8 cellular contexts compared by ENCODE assay signal in the genomic region with DNA sequence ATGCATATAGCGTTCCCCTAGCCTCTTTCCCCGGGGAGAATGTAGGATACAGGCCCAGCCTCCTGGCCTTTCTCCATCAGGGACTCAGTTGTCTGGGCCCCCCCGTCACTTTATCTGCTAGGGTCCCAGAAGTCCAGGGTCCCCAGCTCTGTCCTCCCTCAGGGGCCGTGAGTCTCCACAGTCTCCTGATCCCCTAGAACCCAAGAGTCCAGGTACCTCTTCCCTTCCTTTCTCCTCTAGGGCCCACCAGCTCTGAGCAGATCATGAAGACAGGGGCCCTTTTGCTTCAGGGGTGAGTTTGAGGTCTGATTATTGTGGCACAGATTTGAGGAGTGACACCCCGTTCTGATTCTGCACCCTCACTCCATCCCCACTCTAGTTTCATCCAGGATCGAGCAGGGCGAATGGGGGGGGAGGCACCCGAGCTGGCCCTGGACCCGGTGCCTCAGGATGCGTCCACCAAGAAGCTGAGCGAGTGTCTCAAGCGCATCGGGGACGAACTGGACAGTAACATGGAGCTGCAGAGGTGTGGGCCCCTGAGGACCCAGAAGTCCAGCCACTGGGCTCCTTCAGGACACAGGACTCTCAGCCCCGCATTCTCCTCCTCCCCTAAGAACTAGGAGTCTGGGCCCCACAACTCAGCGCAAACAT. TPM values are rescaled to one million over a fixed set of nuclear protein-coding genes. Genes with fewer than 3 reads are reported as not detected.
DNase-seq lines count a peak whose midpoint lies in the region; ATAC-seq and TF ChIP-seq lines count a peak whose summit lies in the region.

No MANE protein-coding gene starts in this region.

- H3K36me3 Mint-ChIP-seq in chondrocyte (ENCODE audit: low read depth), result peaks cover 7% of the 10 kb centered on the region
- peaks cover 0 to 7% of the 10 kb centered on the region in 2 donors for H3K36me3 Mint-ChIP-seq in naive B cell

- POLR2A ChIA-PET in AG04449 (lab: Yijun Ruan, JAX), result interaction anchor here (0.9 to 2.1 kb wide), 4 partner anchors 9 to 83 kb away, joined by 3 to 18 read pairs (median 9); partner anchors contain the start of genes FTL and PPP1R15A

- H3K4me3 Mint-ChIP-seq in chondrocyte (ENCODE audit: unreplicated experiment) (peak overlapping the region; percentile 85), naive B cell (peak overlapping the region; percentile 86 to 95 (median 92))

- H3K4me1 Mint-ChIP-seq in chondrocyte (ENCODE audit: low read depth), result peaks cover 21% of the 10 kb centered on the region
- H3K4me1 Mint-ChIP-seq in naive B cell, result peaks cover 23 to 35% (median 32%) of the 10 kb centered on the region in 3 donors

- DNase-seq in AG04449 (ENCODE audit: low read depth, low spot score) (no peak), chondrocyte (ENCODE audit: low spot score) (no peak), naive B cell (no peak), CD1c-positive myeloid dendritic cell (ENCODE audit: extremely low spot score) (no peak), HuH-7.5 (ENCODE audit: low spot score) (no peak), AG08395 (ENCODE audit: low spot score) (no peak)

- H3K27me3 Mint-ChIP-seq in chondrocyte (ENCODE audit: low read depth) (no peaks in the 10 kb centered on the region), naive B cell (no peaks in the 10 kb centered on the region)

- H3K4me1 ChIP-seq in HUES64 (ENCODE audit: insufficient read depth, low read length), result no peaks in the 10 kb centered on the region; the same call in 1 of the 2 replicates

- CTCF ChIA-PET in AG04449 (lab: Yijun Ruan, JAX), result interaction anchor here (1.1 to 1.3 kb wide), 2 partner anchors 36 to 160 kb away, joined by 3 to 4 read pairs; no protein-coding TSS in a partner anchor

- H3K4me3 ChIP-seq in AG04449 (ENCODE audit: low read depth, low read length) (peak overlapping the region; percentile 94), HUES64 (ENCODE audit: low read length) (peak overlapping the region; percentile 99)

- no peaks in the 10 kb centered on the region for H3K27me3 ChIP-seq in HUES64 (ENCODE audit: insufficient read depth, low read length)

- H3K9me3 Mint-ChIP-seq in chondrocyte (ENCODE audit: low read depth) (no peaks in the 10 kb centered on the region), naive B cell (no peaks in the 10 kb centered on the region)

- peak overlapping the region; percentile 92 for H3K27ac Mint-ChIP-seq in chondrocyte (ENCODE audit: unreplicated experiment)
- H3K27ac Mint-ChIP-seq in naive B cell, result peak overlapping the region in 5 of 6 donors; percentile 47 to 90 (median 87)

- WGBS in HUES64, result 64% methylated on average over 16 of the region's 16 CpGs

- ATAC-seq in naive B cell (ENCODE audit: low read depth in 2 of 2), result no peak
- ATAC-seq in HG02571 (IDR thresholded peaks at IDR 0.05; ENCODE audit: unreplicated experiment), result no peak

- H3K9ac ChIP-seq in HUES64 (ENCODE audit: low read depth, low read length), result peak overlapping the region; percentile 99

- peak overlapping the region; percentile 94 for H3K27ac ChIP-seq in HUES64 (ENCODE audit: low read depth, low read length)

- TF ChIP-seq CTCF in AG04449 (IDR thresholded peaks at IDR 0.05; ENCODE audit: insufficient read depth, low read length, missing control alignments) (no peak), chondrocyte (IDR thresholded peaks at IDR 0.05) (no peak)

- peaks cover 34% of the 10 kb centered on the region for H3K36me3 ChIP-seq in HUES64 (ENCODE audit: insufficient read depth, low read length)

- no peaks in the 10 kb centered on the region for H3K9me3 ChIP-seq in HUES64 (ENCODE audit: insufficient read depth, low read depth, low read length)

RNA-seq across cellular contexts. Expression of gene BAX, which starts 0.8 kb away (rescaled TPM):
- 186 TPM for polyA plus RNA-seq in HUES64 (2013, experiment 1 of 2)
- polyA plus RNA-seq in HUES64 (2013, experiment 2 of 2), result 182 TPM
- total RNA-seq in chondrocyte, result 161 to 167 TPM (median 165 TPM) in 3 replicates
- 10 to 100 TPM; 56.0 to 88.2 (median 68.3) TPM for polyA plus RNA-seq in naive B cell (ENCODE audit: low read depth in 6 of 6)

RNA-seq across cellular contexts. Expression of gene FTL, which starts 9.7 kb away (rescaled TPM):
- polyA plus RNA-seq in HUES64 (2013, experiment 1 of 2), result 1,683 TPM
- 1,737 TPM for polyA plus RNA-seq in HUES64 (2013, experiment 2 of 2)
- total RNA-seq in chondrocyte, result 1,722 to 4,533 TPM (median 1,892 TPM) in 3 replicates
- 1,000 to 10,000 TPM; 5,752 to 7,301 (median 6,284) TPM for polyA plus RNA-seq in naive B cell (ENCODE audit: low read depth in 6 of 6)

RNA-seq across cellular contexts. Expression of gene DHDH, which starts 21.9 kb away (rescaled TPM):
- 0.70 TPM for polyA plus RNA-seq in HUES64 (2013, experiment 1 of 2)
- polyA plus RNA-seq in HUES64 (2013, experiment 2 of 2), result 1.2 TPM
- total RNA-seq in chondrocyte, result not detected in 3 replicates
- under 1 TPM in 1 of 6 donors, not detected in 5; 0.32 TPM for polyA plus RNA-seq in naive B cell (ENCODE audit: low read depth in 6 of 6)

RNA-seq across cellular contexts. Expression of gene GYS1, which starts 37.7 kb away (rescaled TPM):
- 21.1 TPM for polyA plus RNA-seq in HUES64 (2013, experiment 1 of 2)
- 26.6 TPM for polyA plus RNA-seq in HUES64 (2013, experiment 2 of 2)
- 43.4 to 51.1 TPM (median 49.1 TPM) in 3 replicates for total RNA-seq in chondrocyte
- 10 to 100 TPM; 16.0 to 24.1 (median 20.5) TPM for polyA plus RNA-seq in naive B cell (ENCODE audit: low read depth in 6 of 6)

RNA-seq across cellular contexts. Expression of gene RUVBL2, which starts 38.3 kb away (rescaled TPM):
- polyA plus RNA-seq in HUES64 (2013, experiment 1 of 2), result 73.5 TPM
- 75.6 TPM for polyA plus RNA-seq in HUES64 (2013, experiment 2 of 2)
- 45.3 to 72.5 TPM (median 47.7 TPM) in 3 replicates for total RNA-seq in chondrocyte
- polyA plus RNA-seq in naive B cell (ENCODE audit: low read depth in 6 of 6), result 10 to 100 TPM; 39.7 to 63.2 (median 50.0) TPM
